In the genomic region with DNA sequence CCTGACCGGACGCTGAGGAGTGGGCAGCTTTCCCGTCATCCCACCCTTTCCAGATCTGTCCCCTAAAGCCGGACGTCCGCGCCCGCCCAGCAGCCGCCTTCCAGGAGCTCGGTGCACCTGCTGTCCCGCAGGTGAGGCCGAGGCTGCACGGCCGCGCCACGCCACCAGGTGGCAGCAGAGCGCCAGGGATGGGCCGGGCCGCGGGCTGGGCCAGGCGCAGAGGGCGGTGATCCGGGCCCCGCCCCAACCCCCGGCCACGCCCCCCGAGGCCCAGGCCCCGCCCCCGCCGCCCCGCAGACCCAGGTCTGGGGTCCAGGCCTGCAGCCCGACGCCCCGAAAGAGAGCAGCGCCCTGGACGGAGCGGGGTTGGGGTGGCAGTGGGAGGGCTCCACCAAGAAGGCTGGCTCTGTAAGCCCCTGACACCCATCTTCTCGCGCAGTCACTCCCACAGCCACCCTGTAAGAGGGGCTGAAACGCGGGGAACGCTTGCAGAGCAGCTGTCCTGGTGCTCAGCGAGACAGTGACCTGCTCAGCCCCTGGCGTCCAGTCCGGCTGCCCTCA, we compare ENCODE assay signal across 8 cellular contexts.
A peak's percentile ranks its signal among the peaks of the same experiment; 100 is the strongest.
DNase-seq lines count a peak whose midpoint lies in the region; TF ChIP-seq lines count a peak whose summit lies in the region.

No MANE protein-coding gene starts in this region.

- H3K36me3 ChIP-seq in iPS-18a (ENCODE audit: control insufficient read depth, low read depth, low read length), result no peaks in the 10 kb centered on the region

- H3K4me3 ChIP-seq in HL-60 (replicated peaks; ENCODE audit: insufficient read depth, low read length), result no peak overlapping the region
- peak overlapping the region; percentile 21 for H3K4me3 ChIP-seq in iPS-18a (ENCODE audit: low read length)

- H3K27me3 Mint-ChIP-seq in T-helper 2 cell treated with Interferon-gamma antibody and Interleukin-4, amounts not matched to agents 5 μg/mL and 100 μg/mL, for 36 hours (ENCODE audit: low read depth), result peaks cover 6% of the 10 kb centered on the region

- no peaks in the 10 kb centered on the region for H3K27me3 ChIP-seq in HL-60 (ENCODE audit: insufficient read depth, poor library complexity, severe bottlenecking)
- no peaks in the 10 kb centered on the region for H3K27me3 ChIP-seq in iPS-18a (ENCODE audit: control insufficient read depth, insufficient read depth, low read length)

- H3K4me3 Mint-ChIP-seq in T-helper 2 cell treated with Interferon-gamma antibody and Interleukin-4, amounts not matched to agents 5 μg/mL and 100 μg/mL, for 36 hours, result no peak overlapping the region

- DNase-seq in DMS 273 (lab: John Stamatoyannopoulos, UW; ENCODE audit: unreplicated experiment) (peak; percentile 83), DMS 273 treated with DMSO at 0.1 percent for 48 hours (lab: John Stamatoyannopoulos, UW) (no peak), HL-60 (ENCODE audit: low read depth in 1 of 2, low spot score in 1 of 2) (peak; percentile 14 to 25), anterior cingulate cortex (lab: John Stamatoyannopoulos, UW) (peak in 48 of 58 donors; percentile 5 to 69 (median 44)), NCI-H187 treated with DMSO at 0.1 percent for 48 hours (lab: John Stamatoyannopoulos, UW) (no peak)
- peak; percentile 75 for DNase-seq in T-helper 2 cell treated with Interferon-gamma antibody and Interleukin-4, amounts not matched to agents 5 μg/mL and 100 μg/mL, for 36 hours (ENCODE audit: low spot score)
- peak; percentile 74 to 79 for DNase-seq in stimulated activated CD4-positive, alpha-beta T cell treated with anti-CD3 and anti-CD28 coated beads, Interleukin-12 subunit alpha, Interleukin-12 subunit beta, amount 100 ng/mL, for 24 hours (ENCODE audit: low read depth in 2 of 2)

- no peaks in the 10 kb centered on the region for H3K9me3 Mint-ChIP-seq in T-helper 2 cell treated with Interferon-gamma antibody and Interleukin-4, amounts not matched to agents 5 μg/mL and 100 μg/mL, for 36 hours

- TF ChIP-seq CTCF in HL-60 (IDR thresholded peaks at IDR 0.05; ENCODE audit: insufficient read depth, low read length), result peak; percentile 28

- H3K9me3 ChIP-seq in iPS-18a (ENCODE audit: control insufficient read depth, low read depth, low read length), result no peaks in the 10 kb centered on the region

- H3K4me1 ChIP-seq in iPS-18a (ENCODE audit: control insufficient read depth, low read depth, low read length), result no peaks in the 10 kb centered on the region

- no peaks in the 10 kb centered on the region for H3K36me3 Mint-ChIP-seq in T-helper 2 cell treated with Interferon-gamma antibody and Interleukin-4, amounts not matched to agents 5 μg/mL and 100 μg/mL, for 36 hours (ENCODE audit: low read depth)

- H3K9ac ChIP-seq in iPS-18a (ENCODE audit: low read length), result no peak overlapping the region

- peaks cover 6% of the 10 kb centered on the region for H3K4me1 Mint-ChIP-seq in T-helper 2 cell treated with Interferon-gamma antibody and Interleukin-4, amounts not matched to agents 5 μg/mL and 100 μg/mL, for 36 hours (ENCODE audit: low read depth)

- H3K27ac ChIP-seq in HL-60 (replicated peaks), result no peak overlapping the region
- H3K27ac ChIP-seq in iPS-18a (ENCODE audit: low read length), result no peak overlapping the region

- H3K27ac Mint-ChIP-seq in T-helper 2 cell treated with Interferon-gamma antibody and Interleukin-4, amounts not matched to agents 5 μg/mL and 100 μg/mL, for 36 hours, result no peak overlapping the region

Comparison
In these comparisons a context has a peak if more than half of its experiments do, and no peak if none do; other contexts are left out.
1. DNase-seq: peak in DMS 273 (single experiment), HL-60 (2 of 2), T-helper 2 cell treated with Interferon-gamma antibody and Interleukin-4, amounts not matched to agents 5 μg/mL and 100 μg/mL, for 36 hours (single experiment), anterior cingulate cortex (48 of 58) and stimulated activated CD4-positive, alpha-beta T cell treated with anti-CD3 and anti-CD28 coated beads, Interleukin-12 subunit alpha, Interleukin-12 subunit beta, amount 100 ng/mL, for 24 hours (2 of 2); none in DMS 273 treated with DMSO at 0.1 percent for 48 hours (single experiment) and NCI-H187 treated with DMSO at 0.1 percent for 48 hours (single experiment).